In the genomic region with DNA sequence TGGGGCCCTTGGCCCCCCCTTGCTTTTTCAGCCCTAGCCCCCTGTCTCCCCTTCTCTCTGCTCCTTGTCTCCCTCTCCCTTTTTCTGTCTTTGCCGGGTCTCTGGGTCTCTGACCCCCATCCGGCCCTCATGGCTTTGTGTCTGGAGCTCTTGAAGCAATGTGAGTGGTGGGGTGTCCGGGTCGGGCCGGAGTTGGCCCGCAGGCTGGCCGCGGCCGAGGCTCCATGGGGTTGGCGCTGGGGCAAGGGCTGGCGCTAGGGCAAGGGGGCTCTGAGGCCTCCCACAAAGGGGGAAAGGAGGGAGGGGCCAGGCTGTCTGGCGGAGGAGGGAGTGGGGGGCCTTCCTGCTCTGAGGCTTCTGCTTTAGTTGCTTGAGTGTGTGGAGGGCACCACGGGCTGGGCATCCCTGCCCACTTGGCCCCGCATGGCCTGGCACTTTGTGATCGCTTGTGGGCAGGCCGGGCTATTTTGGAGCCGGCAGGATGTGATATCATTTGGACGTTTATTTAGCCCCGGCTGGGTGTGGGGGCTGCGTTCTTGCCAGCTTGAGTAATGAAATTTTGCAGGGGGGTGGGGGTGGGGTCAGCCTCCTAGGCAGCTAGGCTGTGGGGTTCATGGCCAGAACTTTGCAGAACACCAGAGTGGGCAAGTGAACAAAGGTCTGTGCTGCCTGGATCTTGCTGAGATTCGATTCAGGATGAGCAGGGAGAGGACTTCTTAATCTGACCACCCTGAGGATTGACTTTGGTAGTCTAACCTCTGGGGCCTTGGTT, we compare ENCODE assay signal across 8 cellular contexts.
DNase-seq lines count a peak whose midpoint lies in the region; ATAC-seq and TF ChIP-seq lines count a peak whose summit lies in the region.

No MANE protein-coding gene starts in this region.

- H3K27me3 ChIP-seq in HCT116 (ENCODE audit: insufficient read depth, low read length) (no peaks in the 10 kb centered on the region), osteoblast (ENCODE audit: insufficient read depth, low read length) (no peaks in the 10 kb centered on the region)

- H3K9me2 ChIP-seq in HCT116 (ENCODE audit: insufficient read depth) = no peaks in the 10 kb centered on the region

- RAD21 ChIA-PET in HCT116 (lab: Charles Lee; ENCODE audit: low non-redundant PET in 1 of 2, low total read pairs in 2 of 2, uncharacterized antibody in 2 of 2, unreplicated experiment in 2 of 2) = no interaction called here

- H4K20me1 ChIP-seq in HCT116 (ENCODE audit: insufficient read depth) (no peaks in the 10 kb centered on the region; the same call in 1 of the 2 replicates), osteoblast (ENCODE audit: insufficient read depth, low read length) (peaks cover 47% of the 10 kb centered on the region)

- no peaks in the 10 kb centered on the region for H3K36me3 Mint-ChIP-seq in activated CD4-positive, alpha-beta memory T cell treated with anti-CD3 and anti-CD28 coated beads for 36 hours

- peaks cover 63% of the 10 kb centered on the region for H3K4me1 Mint-ChIP-seq in activated CD4-positive, alpha-beta memory T cell treated with anti-CD3 and anti-CD28 coated beads for 36 hours (ENCODE audit: low read depth)

- peak overlapping the region; percentile 72; the same call in 1 of the 2 replicates for H3K27ac ChIP-seq in HCT116 (ENCODE audit: low read depth, low read length)
- H3K27ac ChIP-seq in osteoblast (ENCODE audit: low read depth, low read length) = peak overlapping the region; percentile 89

- DNase-seq in AG08395 (ENCODE audit: low spot score) = peak; percentile 33
- DNase-seq in HCT116 (ENCODE audit: low read depth, low spot score) = no peak
- peak; percentile 25 for DNase-seq in activated CD4-positive, alpha-beta memory T cell treated with anti-CD3 and anti-CD28 coated beads for 36 hours
- DNase-seq in glomerular visceral epithelial cell (ENCODE audit: extremely low spot score) = peak; percentile 85
- DNase-seq in osteoblast (ENCODE audit: insufficient read length, low spot score, missing footprints) = peak; percentile 80
- no peak for DNase-seq in SHP77 (lab: John Stamatoyannopoulos, UW)

- peak overlapping the region; percentile 87 for H3K4me3 Mint-ChIP-seq in activated CD4-positive, alpha-beta memory T cell treated with anti-CD3 and anti-CD28 coated beads for 36 hours

- peaks cover 45% of the 10 kb centered on the region for H3K79me2 ChIP-seq in HCT116 (ENCODE audit: insufficient read depth, low read length)
- peaks cover 60% of the 10 kb centered on the region for H3K79me2 ChIP-seq in osteoblast (ENCODE audit: insufficient read depth, low read length)

- H3K9me3 Mint-ChIP-seq in activated CD4-positive, alpha-beta memory T cell treated with anti-CD3 and anti-CD28 coated beads for 36 hours = no peaks in the 10 kb centered on the region

- H3K4me2 ChIP-seq in HCT116 (ENCODE audit: low read length) (peak overlapping the region; percentile 98), osteoblast (ENCODE audit: insufficient read depth, low read length) (peak overlapping the region; percentile 89)

- H3K36me3 ChIP-seq in HCT116 (ENCODE audit: control insufficient read depth in 1 of 2, insufficient read depth in 2 of 2, low read length in 2 of 2) (no peaks in the 10 kb centered on the region), osteoblast (ENCODE audit: insufficient read depth, low read length) (peaks cover 2% of the 10 kb centered on the region)

- no peak for TF ChIP-seq RAD21 in HCT116 (IDR thresholded peaks at IDR 0.05; ENCODE audit: low read depth)

- H3K27ac Mint-ChIP-seq in activated CD4-positive, alpha-beta memory T cell treated with anti-CD3 and anti-CD28 coated beads for 36 hours = peak overlapping the region; percentile 75

- POLR2A ChIA-PET in HCT116 (lab: Charles Lee) = interaction anchor here (1.9 kb wide), 1 partner anchor 10 kb away, joined by 5 read pairs; no protein-coding TSS in a partner anchor
- POLR2A ChIA-PET in activated CD4-positive, alpha-beta memory T cell treated with anti-CD3 and anti-CD28 coated beads for 36 hours (lab: Charles Lee) = no interaction called here

- peak overlapping the region; percentile 87 for H3K4me3 ChIP-seq in HCT116 (replicated peaks in 1 of 2; ENCODE audit: low read depth in 1 of 2, low read length in 2 of 2)
- H3K4me3 ChIP-seq in osteoblast (ENCODE audit: insufficient read depth, low read length) = peak overlapping the region; percentile 87

- H3K9me3 ChIP-seq in HCT116 (ENCODE audit: control insufficient read depth in 1 of 2, insufficient read depth in 1 of 2, low read depth in 1 of 2, low read length in 2 of 2) (no peaks in the 10 kb centered on the region), osteoblast (ENCODE audit: low read depth, low read length) (no peaks in the 10 kb centered on the region)

- no peaks in the 10 kb centered on the region for H3K27me3 Mint-ChIP-seq in activated CD4-positive, alpha-beta memory T cell treated with anti-CD3 and anti-CD28 coated beads for 36 hours

- peak overlapping the region; percentile 82 for H3K9ac ChIP-seq in HCT116 (ENCODE audit: low read length)

- TF ChIP-seq CTCF in HCT116 (IDR thresholded peaks at IDR 0.05 in 2 of 3, conservative IDR thresholded peaks at IDR 0.05 in 1 of 3; ENCODE audit: borderline replicate concordance in 1 of 3, insufficient read depth in 1 of 3, low read depth in 2 of 3, low read length in 2 of 3) = no peak
- no peak for TF ChIP-seq CTCF in osteoblast (IDR thresholded peaks at IDR 0.05; ENCODE audit: extremely low read depth, low read depth, low read length)

- intact Hi-C loops in HCT116 (cut with micrococcal nuclease) = no loop called here
- intact Hi-C loops in activated CD4-positive, alpha-beta memory T cell treated with anti-CD3 and anti-CD28 coated beads for 36 hours (cut with micrococcal nuclease) = loop anchor here (5.0 to 10.0 kb wide), 2 partner anchors 282 to 310 kb away; a partner anchor contains a TSS

- no TSS peak for BruUV-seq in HCT116 (replicated peaks; lab: Mats Ljungman, UMichigan)

- no peak for TF ChIP-seq POLR2A in HCT116 (IDR thresholded peaks at IDR 0.05; ENCODE audit: borderline replicate concordance, extremely low read depth, insufficient read depth, insufficient read length)

- peaks cover 65 to 68% of the 10 kb centered on the region in 2 experiments for H3K4me1 ChIP-seq in HCT116 (ENCODE audit: control insufficient read depth in 1 of 2, insufficient read depth in 2 of 2, low read length in 2 of 2)
- H3K4me1 ChIP-seq in osteoblast (ENCODE audit: insufficient read depth, low read length) = peaks cover 50% of the 10 kb centered on the region

- CTCF ChIA-PET in HCT116 (lab: Charles Lee) = no interaction called here
- CTCF ChIA-PET in activated CD4-positive, alpha-beta memory T cell treated with anti-CD3 and anti-CD28 coated beads for 36 hours (lab: Charles Lee) = no interaction called here

- no peak overlapping the region for H2AFZ ChIP-seq in HCT116 (ENCODE audit: low read depth, low read length, poor library complexity, severe bottlenecking)
- no peak overlapping the region for H2AFZ ChIP-seq in osteoblast (ENCODE audit: low read length)

- ATAC-seq in HCT116 = no peak
- no peak for ATAC-seq in GM19328 (IDR thresholded peaks at IDR 0.05; ENCODE audit: unreplicated experiment)
- ATAC-seq in GM19452 (IDR thresholded peaks at IDR 0.05; ENCODE audit: unreplicated experiment) = no peak

TF ChIP-seq in HCT116, 20 proteins besides CTCF, POLR2A, EP300 and RAD21:
- TF ChIP-seq POLR2AphosphoS5 (IDR thresholded peaks at IDR 0.05; ENCODE audit: low read depth, low read length) (0 out of 2 replicates have a peak, but pooled peaks have one; percentile 10), CEBPB (IDR thresholded peaks at IDR 0.05; ENCODE audit: low read depth) (no peak)

Comparison
In these comparisons a context has a peak if more than half of its experiments do, and no peak if none do; other contexts are left out.
1. DNase-seq: peak in AG08395 (single experiment), activated CD4-positive, alpha-beta memory T cell treated with anti-CD3 and anti-CD28 coated beads for 36 hours (single experiment), glomerular visceral epithelial cell (single experiment) and osteoblast (single experiment); none in HCT116 (single experiment) and SHP77 (0 of 2).